ENCODE assay signal across 8 cellular contexts in the genomic region with DNA sequence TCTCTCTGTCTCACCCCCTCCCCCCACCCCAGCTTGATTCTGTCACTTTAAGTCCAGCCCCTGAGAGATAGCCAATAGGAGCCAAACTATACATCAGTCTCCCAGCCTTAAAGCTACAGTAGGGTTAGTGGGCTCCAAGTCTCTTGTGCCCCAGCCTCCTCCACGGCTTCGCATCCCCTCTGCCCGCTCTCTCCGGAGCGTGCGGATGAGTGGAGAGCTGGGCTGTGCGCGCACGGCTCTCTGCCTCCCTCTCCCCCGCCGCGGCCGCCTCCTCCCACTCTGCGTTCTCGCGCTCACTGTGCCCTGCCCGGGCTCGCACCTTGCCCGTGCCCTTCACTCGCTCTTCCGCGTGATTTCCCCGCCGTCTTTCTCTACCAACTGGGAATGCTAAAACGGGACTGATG. TPM values are rescaled to one million over a fixed set of nuclear protein-coding genes. Genes with fewer than 3 reads are reported as not detected.
DNase-seq lines count a peak whose midpoint lies in the region; ATAC-seq and TF ChIP-seq lines count a peak whose summit lies in the region.

Gene ESRRB, plus strand, starts transcription at position 137 of the 404 bp plus-strand sequence. Its CDS starts 265 bp downstream, at position 402.

- H2AK5ac ChIP-seq in trophoblast cell (ENCODE audit: low read length) = no peak within 1 kb of the TSS

- POLR2A ChIA-PET in RWPE1 (lab: Yijun Ruan, JAX; ENCODE audit: low non-redundant PET) = no interaction called here

- no CpG with 5 or more reads among the region's 25 CpGs for WGBS in trophoblast cell (ENCODE audit: extremely low coverage, insufficient coverage, insufficient read length)

- H3K4me2 ChIP-seq in GM23338 (peak within 1 kb of the TSS; percentile 95), trophoblast cell (ENCODE audit: low read length) (peak within 1 kb of the TSS; percentile 60)

- H3K4me3 ChIP-seq in GM23338 (peak within 1 kb of the TSS; percentile 86), trophoblast cell (ENCODE audit: low read depth, low read length) (peak within 1 kb of the TSS; percentile 26)

- H3K27ac ChIP-seq in GM23338 (ENCODE audit: low read depth) = no peak within 1 kb of the TSS
- H3K27ac ChIP-seq in RWPE1 = no peak within 1 kb of the TSS
- H3K27ac ChIP-seq in trophoblast cell (ENCODE audit: low read depth, low read length) = no peak within 1 kb of the TSS

- no peak within 1 kb of the TSS for H3K9ac ChIP-seq in trophoblast cell (ENCODE audit: low read length)

- 0 out of 2 replicates have a peak, but pooled peaks cover 3% of the 10 kb centered on the region for H3K4me1 ChIP-seq in GM23338 (ENCODE audit: insufficient read depth)
- H3K4me1 ChIP-seq in trophoblast cell (ENCODE audit: control insufficient read depth in 1 of 2, insufficient read depth in 2 of 2, low read length in 2 of 2) = peaks cover 0 to 4% of the 10 kb centered on the region in 2 experiments

- no peak within 1 kb of the TSS for H4K8ac ChIP-seq in trophoblast cell (ENCODE audit: low read depth, low read length)

- no peak within 1 kb of the TSS for H4K91ac ChIP-seq in trophoblast cell (ENCODE audit: low read depth, low read length)

- ATAC-seq in GM23338 (peak; percentile 91), GM21619 (IDR thresholded peaks at IDR 0.05; ENCODE audit: unreplicated experiment) (no peak), HG03432 (IDR thresholded peaks at IDR 0.05; ENCODE audit: unreplicated experiment) (no peak)

- no peaks in the 10 kb centered on the region for H3F3A ChIP-seq in GM23338 (replicated peaks; ENCODE audit: low read depth)

- no peaks in the 10 kb centered on the region for H3K79me1 ChIP-seq in trophoblast cell (ENCODE audit: low read length)

- H3K23ac ChIP-seq in trophoblast cell (ENCODE audit: low read length) = no peak within 1 kb of the TSS

- no peak within 1 kb of the TSS for H3K14ac ChIP-seq in trophoblast cell (ENCODE audit: low read length)

- H3K27ac Mint-ChIP-seq in GM23338 = no peak within 1 kb of the TSS

- H3K4me1 Mint-ChIP-seq in GM23338 = peaks cover 14% of the 10 kb centered on the region

- H3K36me3 Mint-ChIP-seq in GM23338 (ENCODE audit: low read depth) = peaks cover 3% of the 10 kb centered on the region; the same call in 1 of the 3 replicates

- no peak within 1 kb of the TSS for H4K12ac ChIP-seq in trophoblast cell (ENCODE audit: low read depth, low read length)

- H3K18ac ChIP-seq in trophoblast cell (ENCODE audit: low read length) = no peak within 1 kb of the TSS

- no peak for TF ChIP-seq CTCF in GM23338 (conservative IDR thresholded peaks at IDR 0.05; ENCODE audit: low read depth in 2 of 2)
- no peak for TF ChIP-seq CTCF in RWPE1 (conservative IDR thresholded peaks at IDR 0.05; ENCODE audit: low read depth)

- H2BK5ac ChIP-seq in trophoblast cell (ENCODE audit: low read depth, low read length, poor library complexity) = no peak within 1 kb of the TSS

- H3K36me3 ChIP-seq in GM23338 (ENCODE audit: insufficient read depth) = no peaks in the 10 kb centered on the region
- no peaks in the 10 kb centered on the region for H3K36me3 ChIP-seq in trophoblast cell (ENCODE audit: control insufficient read depth in 1 of 2, insufficient read depth in 2 of 2, low read length in 2 of 2)

- DNase-seq in GM23338 (ENCODE audit: low spot score) (peak; percentile 84), RWPE1 (ENCODE audit: low spot score) (peak; percentile 36), globus pallidus (ENCODE audit: low spot score) (peak; percentile 7), trophoblast cell (no peak), KG1 (lab: John Stamatoyannopoulos, UW) (no peak), cerebellar nuclear complex (lab: John Stamatoyannopoulos, UW) (no peak)

- peaks cover 67% of the 10 kb centered on the region for H3K27me3 ChIP-seq in GM23338 (ENCODE audit: insufficient read depth)
- peaks cover 45% of the 10 kb centered on the region for H3K27me3 ChIP-seq in trophoblast cell (ENCODE audit: insufficient read depth, low read length)

- no peak within 1 kb of the TSS for H3K4ac ChIP-seq in trophoblast cell (ENCODE audit: low read depth, low read length)

- H2AFZ ChIP-seq in GM23338 (peak within 1 kb of the TSS; percentile 98), trophoblast cell (ENCODE audit: insufficient read depth, low read length, poor library complexity) (no peak within 1 kb of the TSS)

- H3K27me3 Mint-ChIP-seq in GM23338 (ENCODE audit: insufficient read depth, low read depth, poor library complexity) = peaks cover 62% of the 10 kb centered on the region

- CTCF ChIA-PET in RWPE1 (lab: Yijun Ruan, JAX) = no interaction called here

- no peaks in the 10 kb centered on the region for H4K20me1 ChIP-seq in GM23338 (replicated peaks; ENCODE audit: insufficient read depth)

- no peaks in the 10 kb centered on the region for H3K9me2 ChIP-seq in GM23338 (ENCODE audit: insufficient read depth)

- H3K79me2 ChIP-seq in GM23338 (replicated peaks; ENCODE audit: insufficient read depth) (no peaks in the 10 kb centered on the region), trophoblast cell (ENCODE audit: control insufficient read depth, insufficient read depth, low read length, poor library complexity) (no peaks in the 10 kb centered on the region)

- H3K4me3 Mint-ChIP-seq in GM23338 = peak within 1 kb of the TSS; percentile 96

- no peak within 1 kb of the TSS for H2BK12ac ChIP-seq in trophoblast cell (ENCODE audit: low read length)

- H2BK120ac ChIP-seq in trophoblast cell (ENCODE audit: insufficient read depth, low read length, poor library complexity) = no peak within 1 kb of the TSS

- no peaks in the 10 kb centered on the region; the same call in 2 of the 3 replicates for H3K9me3 Mint-ChIP-seq in GM23338

- no peaks in the 10 kb centered on the region for H3K9me3 ChIP-seq in trophoblast cell (ENCODE audit: insufficient read depth, low read depth, low read length)

TF ChIP-seq in GM23338, 12 proteins besides CTCF, POLR2A, EP300 and RAD21 (continues in another document):
- TF ChIP-seq ZNF462 (CRISPR knock-in tag; IDR thresholded peaks at IDR 0.05) = no peak

RNA-seq across cellular contexts. Expression of gene ESRRB, which starts in this region (rescaled TPM):
- 0.52 and 1.0 TPM in 2 replicates for total RNA-seq in GM23338 (2014; rRNA removed; shearing (Covaris generic))
- polyA plus RNA-seq in GM23338 (2016; fragmentation: Nextera tagmentation; extraction: Ambion mirVana) = 0.09 and 0.31 TPM in 2 replicates
- 0.22 TPM in 2 replicates for polyA plus RNA-seq in trophoblast cell (2013)

Comparison
In these comparisons a context has a peak if more than half of its experiments do, and no peak if none do; other contexts are left out.
1. DNase-seq: peak in GM23338 (single experiment), RWPE1 (single experiment) and globus pallidus (single experiment); none in trophoblast cell (0 of 2), KG1 (single experiment) and cerebellar nuclear complex (0 of 2).